Comparison of ENCODE assay signal across 18 cellular contexts in genomic region chr9:36592801-36593583, GRCh38. TPM values are rescaled to one million over a fixed set of nuclear protein-coding genes. Genes with fewer than 3 reads are reported as not detected.
DNase-seq lines count a peak whose midpoint lies in the region; ATAC-seq and TF ChIP-seq lines count a peak whose summit lies in the region.
"Had no signal": no experiment of that assay in that cellular context is flagged by ENCODE, and none has a peak within 500 bp of the region (broad histone marks: within the 10 kb centered on the region; RNA-seq: fewer than 3 reads in every experiment).

No MANE protein-coding gene starts in this region.

- no peak overlapping the region for H3K27ac ChIP-seq in GM23248
- H3K27ac ChIP-seq: BLaER1, HL-60, Peyer's patch had no signal

- DNase-seq in GM23248 (peak; percentile 33), NCI-H82 treated with DMSO at 0.1 percent for 48 hours (lab: John Stamatoyannopoulos, UW; ENCODE audit: unreplicated experiment) (peak; percentile 57), fibroblast of peridontal ligament (ENCODE audit: extremely low read depth) (peak; percentile 48), CD14-positive monocyte (ENCODE audit: low spot score) (no peak), NCI-H1092 treated with DMSO at 0.1 percent for 48 hours (lab: John Stamatoyannopoulos, UW) (no peak), activated T-cell treated with anti-CD3 and anti-CD28 coated beads for 4 hours (no peak), osteocyte (ENCODE audit: extremely low spot score, unreplicated experiment) (no peak)
- DNase-seq: DND-41, NCI-H1436, NCI-H2029, NCI-H2171, NCI-H748 treated with DMSO at 0.1 percent for 48 hours, Peyer's patch had no signal

- H3K36me3 ChIP-seq in GM23248 (ENCODE audit: low read depth): no peaks in the 10 kb centered on the region
- H3K36me3 ChIP-seq: Peyer's patch had no signal

- peaks cover 43% of the 10 kb centered on the region for H3K79me2 ChIP-seq in GM23248 (ENCODE audit: insufficient read depth)

- no peak for ATAC-seq in activated T-helper 17 cell treated with anti-CD3 and anti-CD28 coated beads, Interleukin-2, amount 50 U/mL, for 72 hours (replicated peaks)
- ATAC-seq: GM23338, Right ventricle myocardium inferior had no signal

- no peak overlapping the region for H3K4me3 Mint-ChIP-seq in activated T-helper 17 cell treated with anti-CD3 and anti-CD28 coated beads, Interleukin-2, amount 50 U/mL, for 72 hours
- H3K4me3 Mint-ChIP-seq in CD14-positive monocyte: no peak overlapping the region
- no peak overlapping the region for H3K4me3 Mint-ChIP-seq in osteocyte (ENCODE audit: unreplicated experiment)
- H3K4me3 Mint-ChIP-seq: GM23338 had no signal

- H3K9ac ChIP-seq in GM23248: no peak overlapping the region
- H3K9ac ChIP-seq: BLaER1 had no signal

- intact Hi-C loops in CD14-positive monocyte (cut with micrococcal nuclease): no loop called here

- no peaks in the 10 kb centered on the region for H3K4me1 Mint-ChIP-seq in activated T-helper 17 cell treated with anti-CD3 and anti-CD28 coated beads, Interleukin-2, amount 50 U/mL, for 72 hours
- H3K4me1 Mint-ChIP-seq in CD14-positive monocyte (no peaks in the 10 kb centered on the region), osteocyte (ENCODE audit: unreplicated experiment) (peaks cover 2% of the 10 kb centered on the region)
- H3K4me1 Mint-ChIP-seq: GM23338 had no signal

- no peak overlapping the region for H3K4me2 ChIP-seq in GM23248 (ENCODE audit: unreplicated experiment)
- H3K4me2 ChIP-seq: BLaER1, GM23338 had no signal

- whole genome bisulfite sequencing in GM23248 (ENCODE audit: low coverage in 1 of 2, low lambda C conversion rate in 2 of 2, missing lambda C conversion rate in 2 of 2), 2 experiments: 96 to 97% methylated on average over 4 of the region's 4 CpGs

- H3K27me3 Mint-ChIP-seq in activated T-helper 17 cell treated with anti-CD3 and anti-CD28 coated beads, Interleukin-2, amount 50 U/mL, for 72 hours: no peaks in the 10 kb centered on the region
- no peaks in the 10 kb centered on the region for H3K27me3 Mint-ChIP-seq in CD14-positive monocyte (ENCODE audit: low read depth in 3 of 3)
- no peaks in the 10 kb centered on the region for H3K27me3 Mint-ChIP-seq in osteocyte (ENCODE audit: unreplicated experiment)

- peak overlapping the region; percentile 24 for H3K27ac Mint-ChIP-seq in activated T-helper 17 cell treated with anti-CD3 and anti-CD28 coated beads, Interleukin-2, amount 50 U/mL, for 72 hours
- H3K27ac Mint-ChIP-seq in CD14-positive monocyte (peak overlapping the region in 1 of 7 donors; percentile 83), osteocyte (ENCODE audit: unreplicated experiment) (no peak overlapping the region)
- H3K27ac Mint-ChIP-seq: GM23338 had no signal

- in situ Hi-C loops in GM23248 (cut with MboI): no loop called here

- H3K9me3 ChIP-seq in GM23248 (ENCODE audit: low read depth): no peaks in the 10 kb centered on the region
- H3K9me3 ChIP-seq: BLaER1, Peyer's patch had no signal

- peaks cover 9% of the 10 kb centered on the region for H3F3A ChIP-seq in GM23248 (ENCODE audit: insufficient read depth)

- peaks cover 6% of the 10 kb centered on the region for H3K4me1 ChIP-seq in GM23248 (ENCODE audit: insufficient read depth)
- H3K4me1 ChIP-seq: BLaER1, Peyer's patch had no signal

- no peak overlapping the region for H3K4me3 ChIP-seq in GM23248
- H3K4me3 ChIP-seq: BLaER1, GM23338, Peyer's patch had no signal

- H3K9me2 ChIP-seq in GM23248 (ENCODE audit: insufficient read depth): no peaks in the 10 kb centered on the region

- no peaks in the 10 kb centered on the region for H3K9me3 Mint-ChIP-seq in activated T-helper 17 cell treated with anti-CD3 and anti-CD28 coated beads, Interleukin-2, amount 50 U/mL, for 72 hours
- peaks cover 0 to 1% (median 0%) of the 10 kb centered on the region in 7 donors for H3K9me3 Mint-ChIP-seq in CD14-positive monocyte
- no peaks in the 10 kb centered on the region for H3K9me3 Mint-ChIP-seq in osteocyte (ENCODE audit: unreplicated experiment)
- H3K9me3 Mint-ChIP-seq: GM23338 had no signal

- no peaks in the 10 kb centered on the region for H4K20me1 ChIP-seq in GM23248 (ENCODE audit: insufficient read depth)
- H4K20me1 ChIP-seq: BLaER1 had no signal

- no peak for TF ChIP-seq CTCF in CD14-positive monocyte (IDR thresholded peaks at IDR 0.05)
- TF ChIP-seq CTCF in osteocyte (IDR thresholded peaks at IDR 0.05): no peak

- H3K27me3 ChIP-seq in GM23248 (replicated peaks; ENCODE audit: insufficient read depth): no peaks in the 10 kb centered on the region
- H3K27me3 ChIP-seq: BLaER1, Peyer's patch had no signal

- H3K36me3 Mint-ChIP-seq in activated T-helper 17 cell treated with anti-CD3 and anti-CD28 coated beads, Interleukin-2, amount 50 U/mL, for 72 hours (ENCODE audit: low read depth): peaks cover 85% of the 10 kb centered on the region
- H3K36me3 Mint-ChIP-seq in CD14-positive monocyte (peaks cover 47 to 86% of the 10 kb centered on the region in 2 donors), osteocyte (ENCODE audit: unreplicated experiment) (peaks cover 6% of the 10 kb centered on the region)

- no peak overlapping the region for H2AFZ ChIP-seq in GM23248
- H2AFZ ChIP-seq: GM23338 had no signal

RNA-seq across cellular contexts. Expression of gene MELK, which starts 20.3 kb away (rescaled TPM):
- 23.2 and 23.3 TPM in 2 replicates for total RNA-seq in GM23248 (2014; rRNA removed; shearing (Covaris generic))
- polyA plus RNA-seq in GM23248 (2016; fragmentation: Nextera tagmentation; extraction: Ambion mirVana): 24.5 and 24.7 TPM in 2 replicates
- 10 to 100 TPM; 37.2 to 57.7 TPM for total RNA-seq in activated T-helper 17 cell treated with anti-CD3 and anti-CD28 coated beads, Interleukin-2, amount 50 U/mL, for 72 hours
- not detected for polyA plus RNA-seq in CD14-positive monocyte
- 11.0 and 12.5 TPM in 2 replicates for total RNA-seq in osteocyte

Comparison
In these comparisons a context has a peak if more than half of its experiments do, and no peak if none do; other contexts are left out.
1. DNase-seq: peak in GM23248 (single experiment), NCI-H82 treated with DMSO at 0.1 percent for 48 hours (single experiment) and fibroblast of peridontal ligament (single experiment); none in CD14-positive monocyte (single experiment), NCI-H1092 treated with DMSO at 0.1 percent for 48 hours (single experiment), activated T-cell treated with anti-CD3 and anti-CD28 coated beads for 4 hours (single experiment) and osteocyte (single experiment).